In genomic region chr1:196401454-196401838, GRCh38 we compare ENCODE assay signal across 15 cellular contexts.
"Had no signal": no experiment of that assay in that cellular context is flagged by ENCODE, and none has a peak within 500 bp of the region (broad histone marks: within the 10 kb centered on the region; RNA-seq: fewer than 3 reads in every experiment).

No MANE protein-coding gene starts in this region.

- DNase-seq: activated CD4-positive, alpha-beta T cell treated with anti-CD3 and anti-CD28 coated beads for 48 hours; activated naive CD4-positive, alpha-beta T cell treated with anti-CD3 and anti-CD28 coated beads, Interleukin-2, amount 10 ng/mL, durations not matched to agents 7 days and 5 days; caudate nucleus; effector memory CD8-positive, alpha-beta T cell; glutamatergic neuron; immature natural killer cell; T-cell had no signal

- H3K4me3 ChIP-seq: adrenal gland, right atrium auricular region, SK-N-MC, smooth muscle cell had no signal

- H3K9me3 Mint-ChIP-seq: activated naive CD4-positive, alpha-beta T cell treated with anti-CD3 and anti-CD28 coated beads, Interleukin-2, amount 10 ng/mL, durations not matched to agents 7 days and 5 days; dendritic cell treated with granulocyte-macrophage colony-stimulating factor and Interleukin-4, amounts not matched to agents 40 ng/mL and 50 ng/mL, for 4 days; effector memory CD8-positive, alpha-beta T cell; stimulated activated effector memory CD8-positive, alpha-beta T cell treated with anti-CD3 and anti-CD28 coated beads, Interleukin-12 subunit alpha, Interleukin-12 subunit beta, amount 100 ng/mL, for 72 hours; type B pancreatic cell had no signal

- H3K4me2 ChIP-seq: smooth muscle cell had no signal

- ATAC-seq: activated T-helper 17 cell treated with anti-CD3 and anti-CD28 coated beads, Interleukin-2, amount 50 U/mL, for 72 hours; effector memory CD8-positive, alpha-beta T cell; stimulated activated effector memory CD8-positive, alpha-beta T cell treated with anti-CD3 and anti-CD28 coated beads, Interleukin-12 subunit alpha, Interleukin-12 subunit beta, amount 100 ng/mL, for 72 hours; T-cell had no signal

- H3K27ac Mint-ChIP-seq: activated naive CD4-positive, alpha-beta T cell treated with anti-CD3 and anti-CD28 coated beads, Interleukin-2, amount 10 ng/mL, durations not matched to agents 7 days and 5 days; activated T-helper 17 cell treated with anti-CD3 and anti-CD28 coated beads, Interleukin-2, amount 50 U/mL, for 72 hours; dendritic cell treated with granulocyte-macrophage colony-stimulating factor and Interleukin-4, amounts not matched to agents 40 ng/mL and 50 ng/mL, for 4 days; effector memory CD8-positive, alpha-beta T cell; immature natural killer cell; stimulated activated effector memory CD8-positive, alpha-beta T cell treated with anti-CD3 and anti-CD28 coated beads, Interleukin-12 subunit alpha, Interleukin-12 subunit beta, amount 100 ng/mL, for 72 hours; T-cell; type B pancreatic cell had no signal

- H3K27me3 ChIP-seq: adrenal gland, right atrium auricular region had no signal

- H3K4me3 Mint-ChIP-seq: activated naive CD4-positive, alpha-beta T cell treated with anti-CD3 and anti-CD28 coated beads, Interleukin-2, amount 10 ng/mL, durations not matched to agents 7 days and 5 days; activated T-helper 17 cell treated with anti-CD3 and anti-CD28 coated beads, Interleukin-2, amount 50 U/mL, for 72 hours; dendritic cell treated with granulocyte-macrophage colony-stimulating factor and Interleukin-4, amounts not matched to agents 40 ng/mL and 50 ng/mL, for 4 days; effector memory CD8-positive, alpha-beta T cell; immature natural killer cell; stimulated activated effector memory CD8-positive, alpha-beta T cell treated with anti-CD3 and anti-CD28 coated beads, Interleukin-12 subunit alpha, Interleukin-12 subunit beta, amount 100 ng/mL, for 72 hours; T-cell; type B pancreatic cell had no signal

- H3K4me1 ChIP-seq: right atrium auricular region had no signal

- H3K36me3 ChIP-seq: adrenal gland, right atrium auricular region had no signal

- H3K36me3 Mint-ChIP-seq: activated naive CD4-positive, alpha-beta T cell treated with anti-CD3 and anti-CD28 coated beads, Interleukin-2, amount 10 ng/mL, durations not matched to agents 7 days and 5 days; immature natural killer cell; stimulated activated effector memory CD8-positive, alpha-beta T cell treated with anti-CD3 and anti-CD28 coated beads, Interleukin-12 subunit alpha, Interleukin-12 subunit beta, amount 100 ng/mL, for 72 hours; T-cell; type B pancreatic cell had no signal

- H3K27me3 Mint-ChIP-seq: activated naive CD4-positive, alpha-beta T cell treated with anti-CD3 and anti-CD28 coated beads, Interleukin-2, amount 10 ng/mL, durations not matched to agents 7 days and 5 days; activated T-helper 17 cell treated with anti-CD3 and anti-CD28 coated beads, Interleukin-2, amount 50 U/mL, for 72 hours; dendritic cell treated with granulocyte-macrophage colony-stimulating factor and Interleukin-4, amounts not matched to agents 40 ng/mL and 50 ng/mL, for 4 days; effector memory CD8-positive, alpha-beta T cell; T-cell; type B pancreatic cell had no signal

- H3K9me3 ChIP-seq: adrenal gland had no signal

- H3K4me1 Mint-ChIP-seq: activated naive CD4-positive, alpha-beta T cell treated with anti-CD3 and anti-CD28 coated beads, Interleukin-2, amount 10 ng/mL, durations not matched to agents 7 days and 5 days; activated T-helper 17 cell treated with anti-CD3 and anti-CD28 coated beads, Interleukin-2, amount 50 U/mL, for 72 hours; immature natural killer cell; stimulated activated effector memory CD8-positive, alpha-beta T cell treated with anti-CD3 and anti-CD28 coated beads, Interleukin-12 subunit alpha, Interleukin-12 subunit beta, amount 100 ng/mL, for 72 hours; T-cell had no signal
